20 cellular contexts compared by ENCODE assay signal in genomic region chr11:117735350-117735977, GRCh38.
DNase-seq lines count a peak whose midpoint lies in the region; ATAC-seq lines count a peak whose summit lies in the region.
"Had no signal": no experiment of that assay in that cellular context is flagged by ENCODE, and none has a peak within 500 bp of the region (broad histone marks: within the 10 kb centered on the region; RNA-seq: fewer than 3 reads in every experiment).

No MANE protein-coding gene starts in this region.

- CTCF ChIA-PET in activated CD8-positive, alpha-beta T cell treated with anti-CD3 and anti-CD28 coated beads, Interleukin-2, amount 10 ng/mL, durations not matched to agents 7 days and 5 days (lab: Charles Lee): interaction anchor here (1.3 kb wide), 1 partner anchor 310 kb away, joined by 3 read pairs; no protein-coding TSS in a partner anchor

- POLR2A ChIA-PET in activated CD8-positive, alpha-beta T cell treated with anti-CD3 and anti-CD28 coated beads, Interleukin-2, amount 10 ng/mL, durations not matched to agents 7 days and 5 days (lab: Charles Lee): no interaction called here

- DNase-seq in DMS79 treated with DMSO at 0.1 percent for 48 hours (lab: John Stamatoyannopoulos, UW): peak; percentile 36
- no peak for DNase-seq in DMS79 (lab: John Stamatoyannopoulos, UW)
- DNase-seq in midbrain (lab: John Stamatoyannopoulos, UW): peak; percentile 34
- no peak for DNase-seq in NK-92 (lab: John Stamatoyannopoulos, UW; ENCODE audit: unreplicated experiment)
- DNase-seq in activated CD8-positive, alpha-beta T cell treated with anti-CD3 and anti-CD28 coated beads, Interleukin-2, amount 10 ng/mL, durations not matched to agents 7 days and 5 days: no peak
- DNase-seq: BE2C; CD8-positive, alpha-beta T cell; DND-41; H7; NCI-H1048; NCI-H1694; Right ventricle myocardium superior; SK-N-SH; T-helper 1 cell had no signal

- peak overlapping the region; percentile 86 for H3K27ac ChIP-seq in angular gyrus (ENCODE audit: low read depth, low read length)
- peak overlapping the region; percentile 96 for H3K27ac ChIP-seq in temporal lobe (ENCODE audit: low read depth, low read length)
- H3K27ac ChIP-seq: 22Rv1, Peyer's patch had no signal

- H3K9me3 Mint-ChIP-seq in activated CD8-positive, alpha-beta T cell treated with anti-CD3 and anti-CD28 coated beads, Interleukin-2, amount 10 ng/mL, durations not matched to agents 7 days and 5 days (ENCODE audit: insufficient read depth): no peaks in the 10 kb centered on the region
- H3K9me3 Mint-ChIP-seq: CD8-positive, alpha-beta T cell had no signal

- no peak for ATAC-seq in GM18861 (IDR thresholded peaks at IDR 0.05; ENCODE audit: unreplicated experiment)
- no peak for ATAC-seq in activated CD8-positive, alpha-beta T cell treated with anti-CD3 and anti-CD28 coated beads, Interleukin-2, amount 10 ng/mL, durations not matched to agents 7 days and 5 days
- ATAC-seq: CD8-positive, alpha-beta T cell; HepG2 had no signal

- no peaks in the 10 kb centered on the region for H3K36me3 Mint-ChIP-seq in activated CD8-positive, alpha-beta T cell treated with anti-CD3 and anti-CD28 coated beads, Interleukin-2, amount 10 ng/mL, durations not matched to agents 7 days and 5 days (ENCODE audit: low read depth)
- H3K36me3 Mint-ChIP-seq: CD8-positive, alpha-beta T cell had no signal

- H3K4me3 Mint-ChIP-seq in activated CD8-positive, alpha-beta T cell treated with anti-CD3 and anti-CD28 coated beads, Interleukin-2, amount 10 ng/mL, durations not matched to agents 7 days and 5 days: no peak overlapping the region
- H3K4me3 Mint-ChIP-seq: CD8-positive, alpha-beta T cell had no signal

- H3K4me1 Mint-ChIP-seq in activated CD8-positive, alpha-beta T cell treated with anti-CD3 and anti-CD28 coated beads, Interleukin-2, amount 10 ng/mL, durations not matched to agents 7 days and 5 days (ENCODE audit: low read depth): peaks cover 8% of the 10 kb centered on the region

- peaks cover 28% of the 10 kb centered on the region for H3K27me3 Mint-ChIP-seq in activated CD8-positive, alpha-beta T cell treated with anti-CD3 and anti-CD28 coated beads, Interleukin-2, amount 10 ng/mL, durations not matched to agents 7 days and 5 days (ENCODE audit: low read depth)

- H3K27ac Mint-ChIP-seq in activated CD8-positive, alpha-beta T cell treated with anti-CD3 and anti-CD28 coated beads, Interleukin-2, amount 10 ng/mL, durations not matched to agents 7 days and 5 days: no peak overlapping the region
- H3K27ac Mint-ChIP-seq: CD8-positive, alpha-beta T cell had no signal

Comparison
In these comparisons a context has a peak if more than half of its experiments do, and no peak if none do; other contexts are left out.
1. DNase-seq: peak in DMS79 treated with DMSO at 0.1 percent for 48 hours (single experiment) and midbrain (single experiment); none in DMS79 (single experiment), NK-92 (single experiment) and activated CD8-positive, alpha-beta T cell treated with anti-CD3 and anti-CD28 coated beads, Interleukin-2, amount 10 ng/mL, durations not matched to agents 7 days and 5 days (single experiment).